In genomic region chr11:109697140-109697843, GRCh38 we compare ENCODE assay signal across 8 cellular contexts.
DNase-seq lines count a peak whose midpoint lies in the region; ATAC-seq lines count a peak whose summit lies in the region.

No MANE protein-coding gene starts in this region.

- peak; percentile 86 for ATAC-seq in GM18858 (IDR thresholded peaks at IDR 0.05; ENCODE audit: unreplicated experiment)
- ATAC-seq in HG03045 (IDR thresholded peaks at IDR 0.05; ENCODE audit: unreplicated experiment), result peak; percentile 75

- DNase-seq in Ammon's horn (ENCODE audit: low spot score), result peak; percentile 5
- peak; percentile 37 for DNase-seq in NCI-H2171 (lab: John Stamatoyannopoulos, UW)
- DNase-seq in amniotic stem cell (lab: John Stamatoyannopoulos, UW), result peak; percentile 2
- DNase-seq in kidney glomerular epithelial cell (lab: John Stamatoyannopoulos, UW), result peak; percentile 34
- no peak for DNase-seq in activated effector memory CD4-positive, alpha-beta T cell treated with anti-CD3 and anti-CD28 coated beads, Interleukin-2, amount 50 U/mL, for 16 hours
- DNase-seq in stimulated activated CD4-positive, alpha-beta T cell treated with anti-CD3 and anti-CD28 coated beads, Interleukin-4, amount 100 ng/mL, for 24 hours, result no peak

Comparison
In these comparisons a context has a peak if more than half of its experiments do, and no peak if none do; other contexts are left out.
1. DNase-seq: peak in Ammon's horn (single experiment), NCI-H2171 (single experiment), amniotic stem cell (single experiment) and kidney glomerular epithelial cell (single experiment); none in activated effector memory CD4-positive, alpha-beta T cell treated with anti-CD3 and anti-CD28 coated beads, Interleukin-2, amount 50 U/mL, for 16 hours (single experiment) and stimulated activated CD4-positive, alpha-beta T cell treated with anti-CD3 and anti-CD28 coated beads, Interleukin-4, amount 100 ng/mL, for 24 hours (single experiment).